In genomic region chr20:49569403-49570115, GRCh38 we compare ENCODE assay signal across 1 cellular context.
TF ChIP-seq lines count a peak whose summit lies in the region.

No MANE protein-coding gene starts in this region.

TF ChIP-seq in H1, 55 proteins besides CTCF, POLR2A, EP300 and RAD21:
- TF ChIP-seq JUN (IDR thresholded peaks at IDR 0.05; ENCODE audit: low read depth, low read length): no peak
- TF ChIP-seq FOSL1 (IDR thresholded peaks at IDR 0.05; ENCODE audit: insufficient read depth, low read depth, low read length): no peak
- no peak for TF ChIP-seq CREB1 (IDR thresholded peaks at IDR 0.05)
- peak; percentile 80; the same call in 1 of the 2 replicates for TF ChIP-seq KDM1A (IDR thresholded peaks at IDR 0.05; ENCODE audit: borderline replicate concordance, low read length)
- TF ChIP-seq SIRT6 (IDR thresholded peaks at IDR 0.05; ENCODE audit: low read length): no peak
